ENCODE assay signal across 1 cellular context in the genomic region with DNA sequence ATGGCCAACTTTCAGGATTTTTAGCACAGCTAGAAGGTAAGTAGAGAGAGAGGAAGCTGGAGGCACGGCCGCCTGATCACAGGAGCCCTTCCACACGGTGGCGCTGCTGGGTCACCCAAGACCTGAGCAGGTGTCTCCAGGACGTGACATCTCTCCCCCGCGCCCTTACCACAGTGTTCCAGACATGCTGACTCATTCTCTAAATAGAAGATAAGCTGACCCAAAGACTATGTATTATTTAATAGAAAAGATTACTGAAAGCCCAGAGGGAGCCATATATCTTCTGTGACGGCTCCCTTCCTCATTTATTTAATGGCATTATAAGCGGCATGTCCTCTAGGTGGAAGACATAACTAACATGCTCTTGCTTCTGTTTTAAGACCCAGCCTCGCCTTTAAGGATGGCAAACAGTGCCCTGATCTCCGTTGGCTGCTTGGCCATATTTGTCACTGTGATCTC.
TF ChIP-seq lines count a peak whose summit lies in the region.

No MANE protein-coding gene starts in this region.

TF ChIP-seq in HepG2, 621 proteins besides CTCF, POLR2A, EP300 and RAD21 (continued from another document and continues in another):
- no peak for TF ChIP-seq SIN3A (IDR thresholded peaks at IDR 0.05; ENCODE audit: borderline replicate concordance, low read depth, low read length)
- TF ChIP-seq ZNF251 (CRISPR knock-in tag; IDR thresholded peaks at IDR 0.05), result no peak
- no peak for TF ChIP-seq ZNF781 (CRISPR knock-in tag; IDR thresholded peaks at IDR 0.05; ENCODE audit: borderline replicate concordance, not compliant biosample characterization)
- TF ChIP-seq ZNF672 (CRISPR knock-in tag; IDR thresholded peaks at IDR 0.05), result no peak
- TF ChIP-seq, protein P1, sequence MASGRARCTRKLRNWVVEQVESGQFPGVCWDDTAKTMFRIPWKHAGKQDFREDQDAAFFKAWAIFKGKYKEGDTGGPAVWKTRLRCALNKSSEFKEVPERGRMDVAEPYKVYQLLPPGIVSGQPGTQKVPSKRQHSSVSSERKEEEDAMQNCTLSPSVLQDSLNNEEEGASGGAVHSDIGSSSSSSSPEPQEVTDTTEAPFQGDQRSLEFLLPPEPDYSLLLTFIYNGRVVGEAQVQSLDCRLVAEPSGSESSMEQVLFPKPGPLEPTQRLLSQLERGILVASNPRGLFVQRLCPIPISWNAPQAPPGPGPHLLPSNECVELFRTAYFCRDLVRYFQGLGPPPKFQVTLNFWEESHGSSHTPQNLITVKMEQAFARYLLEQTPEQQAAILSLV (CRISPR knock-in tag; IDR thresholded peaks at IDR 0.05; ENCODE audit: borderline replicate concordance), result no peak
- no peak for TF ChIP-seq ELF4 (CRISPR knock-in tag; IDR thresholded peaks at IDR 0.05; ENCODE audit: borderline replicate concordance)
- no peak for TF ChIP-seq ZNF33B (CRISPR knock-in tag; IDR thresholded peaks at IDR 0.05)
- no peak for TF ChIP-seq ZNF619 (CRISPR knock-in tag; IDR thresholded peaks at IDR 0.05)
- TF ChIP-seq ZNF773 (CRISPR knock-in tag; IDR thresholded peaks at IDR 0.05; ENCODE audit: borderline replicate concordance), result no peak
- TF ChIP-seq, protein P2, sequence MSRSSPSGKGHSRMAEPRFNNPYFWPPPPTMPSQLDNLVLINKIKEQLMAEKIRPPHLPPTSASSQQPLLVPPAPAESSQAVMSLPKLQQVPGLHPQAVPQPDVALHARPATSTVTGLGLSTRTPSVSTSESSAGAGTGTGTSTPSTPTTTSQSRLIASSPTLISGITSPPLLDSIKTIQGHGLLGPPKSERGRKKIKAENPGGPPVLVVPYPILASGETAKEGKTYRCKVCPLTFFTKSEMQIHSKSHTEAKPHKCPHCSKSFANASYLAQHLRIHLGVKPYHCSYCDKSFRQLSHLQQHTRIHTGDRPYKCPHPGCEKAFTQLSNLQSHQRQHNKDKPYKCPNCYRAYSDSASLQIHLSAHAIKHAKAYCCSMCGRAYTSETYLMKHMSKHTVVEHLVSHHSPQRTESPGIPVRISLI (CRISPR knock-in tag; IDR thresholded peaks at IDR 0.05; ENCODE audit: borderline replicate concordance), result no peak
- no peak; the same call in 1 of the 2 replicates for TF ChIP-seq ZNF331 (CRISPR knock-in tag; IDR thresholded peaks at IDR 0.05)
- 0 out of 2 replicates have a peak, but pooled peaks have one; percentile 33 for TF ChIP-seq ZBTB42 (CRISPR knock-in tag; IDR thresholded peaks at IDR 0.05)
- TF ChIP-seq PHB2 (IDR thresholded peaks at IDR 0.05; ENCODE audit: partially characterized antibody), result no peak
- TF ChIP-seq, protein P3, sequence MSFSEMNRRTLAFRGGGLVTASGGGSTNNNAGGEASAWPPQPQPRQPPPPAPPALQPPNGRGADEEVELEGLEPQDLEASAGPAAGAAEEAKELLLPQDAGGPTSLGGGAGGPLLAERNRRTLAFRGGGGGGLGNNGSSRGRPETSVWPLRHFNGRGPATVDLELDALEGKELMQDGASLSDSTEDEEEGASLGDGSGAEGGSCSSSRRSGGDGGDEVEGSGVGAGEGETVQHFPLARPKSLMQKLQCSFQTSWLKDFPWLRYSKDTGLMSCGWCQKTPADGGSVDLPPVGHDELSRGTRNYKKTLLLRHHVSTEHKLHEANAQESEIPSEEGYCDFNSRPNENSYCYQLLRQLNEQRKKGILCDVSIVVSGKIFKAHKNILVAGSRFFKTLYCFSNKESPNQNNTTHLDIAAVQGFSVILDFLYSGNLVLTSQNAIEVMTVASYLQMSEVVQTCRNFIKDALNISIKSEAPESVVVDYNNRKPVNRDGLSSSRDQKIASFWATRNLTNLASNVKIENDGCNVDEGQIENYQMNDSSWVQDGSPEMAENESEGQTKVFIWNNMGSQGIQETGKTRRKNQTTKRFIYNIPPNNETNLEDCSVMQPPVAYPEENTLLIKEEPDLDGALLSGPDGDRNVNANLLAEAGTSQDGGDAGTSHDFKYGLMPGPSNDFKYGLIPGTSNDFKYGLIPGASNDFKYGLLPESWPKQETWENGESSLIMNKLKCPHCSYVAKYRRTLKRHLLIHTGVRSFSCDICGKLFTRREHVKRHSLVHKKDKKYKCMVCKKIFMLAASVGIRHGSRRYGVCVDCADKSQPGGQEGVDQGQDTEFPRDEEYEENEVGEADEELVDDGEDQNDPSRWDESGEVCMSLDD (CRISPR knock-in tag; IDR thresholded peaks at IDR 0.05; ENCODE audit: borderline replicate concordance), result no peak
- TF ChIP-seq SNAI1 (CRISPR knock-in tag; IDR thresholded peaks at IDR 0.05; ENCODE audit: borderline replicate concordance), result no peak
- no peak for TF ChIP-seq ZNF121 (CRISPR knock-in tag; IDR thresholded peaks at IDR 0.05)
- no peak for TF ChIP-seq PTBP1 (IDR thresholded peaks at IDR 0.05; ENCODE audit: low read depth, low read length, poor library complexity, severe bottlenecking)
- 0 out of 2 replicates have a peak, but pooled peaks have one; percentile 19 for TF ChIP-seq ZMYM3 (CRISPR knock-in tag; IDR thresholded peaks at IDR 0.05)
- TF ChIP-seq HHEX (CRISPR knock-in tag; IDR thresholded peaks at IDR 0.05), result no peak
- peak; percentile 67; the same call in 1 of the 2 replicates for TF ChIP-seq FOSL1 (CRISPR knock-in tag; IDR thresholded peaks at IDR 0.05; ENCODE audit: borderline replicate concordance)
- TF ChIP-seq, protein P4, sequence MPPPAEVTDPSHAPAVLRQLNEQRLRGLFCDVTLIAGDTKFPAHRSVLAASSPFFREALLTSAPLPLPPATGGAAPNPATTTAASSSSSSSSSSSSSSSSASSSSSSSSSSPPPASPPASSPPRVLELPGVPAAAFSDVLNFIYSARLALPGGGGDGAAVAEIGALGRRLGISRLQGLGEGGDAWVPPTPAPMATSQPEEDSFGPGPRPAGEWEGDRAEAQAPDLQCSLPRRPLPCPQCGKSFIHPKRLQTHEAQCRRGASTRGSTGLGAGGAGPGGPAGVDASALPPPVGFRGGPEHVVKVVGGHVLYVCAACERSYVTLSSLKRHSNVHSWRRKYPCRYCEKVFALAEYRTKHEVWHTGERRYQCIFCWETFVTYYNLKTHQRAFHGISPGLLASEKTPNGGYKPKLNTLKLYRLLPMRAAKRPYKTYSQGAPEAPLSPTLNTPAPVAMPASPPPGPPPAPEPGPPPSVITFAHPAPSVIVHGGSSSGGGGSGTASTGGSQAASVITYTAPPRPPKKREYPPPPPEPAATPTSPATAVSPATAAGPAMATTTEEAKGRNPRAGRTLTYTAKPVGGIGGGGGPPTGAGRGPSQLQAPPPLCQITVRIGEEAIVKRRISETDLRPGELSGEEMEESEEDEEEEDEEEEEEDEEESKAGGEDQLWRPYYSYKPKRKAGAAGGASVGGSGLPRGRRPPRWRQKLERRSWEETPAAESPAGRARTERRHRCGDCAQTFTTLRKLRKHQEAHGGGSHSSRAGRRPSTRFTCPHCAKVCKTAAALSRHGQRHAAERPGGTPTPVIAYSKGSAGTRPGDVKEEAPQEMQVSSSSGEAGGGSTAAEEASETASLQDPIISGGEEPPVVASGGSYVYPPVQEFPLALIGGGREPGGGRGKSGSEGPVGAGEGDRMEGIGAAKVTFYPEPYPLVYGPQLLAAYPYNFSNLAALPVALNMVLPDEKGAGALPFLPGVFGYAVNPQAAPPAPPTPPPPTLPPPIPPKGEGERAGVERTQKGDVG (CRISPR knock-in tag; IDR thresholded peaks at IDR 0.05; ENCODE audit: borderline replicate concordance), result no peak
- TF ChIP-seq, protein P5, sequence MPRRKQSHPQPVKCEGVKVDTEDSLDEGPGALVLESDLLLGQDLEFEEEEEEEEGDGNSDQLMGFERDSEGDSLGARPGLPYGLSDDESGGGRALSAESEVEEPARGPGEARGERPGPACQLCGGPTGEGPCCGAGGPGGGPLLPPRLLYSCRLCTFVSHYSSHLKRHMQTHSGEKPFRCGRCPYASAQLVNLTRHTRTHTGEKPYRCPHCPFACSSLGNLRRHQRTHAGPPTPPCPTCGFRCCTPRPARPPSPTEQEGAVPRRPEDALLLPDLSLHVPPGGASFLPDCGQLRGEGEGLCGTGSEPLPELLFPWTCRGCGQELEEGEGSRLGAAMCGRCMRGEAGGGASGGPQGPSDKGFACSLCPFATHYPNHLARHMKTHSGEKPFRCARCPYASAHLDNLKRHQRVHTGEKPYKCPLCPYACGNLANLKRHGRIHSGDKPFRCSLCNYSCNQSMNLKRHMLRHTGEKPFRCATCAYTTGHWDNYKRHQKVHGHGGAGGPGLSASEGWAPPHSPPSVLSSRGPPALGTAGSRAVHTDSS (CRISPR knock-in tag; conservative IDR thresholded peaks at IDR 0.05), result no peak
- TF ChIP-seq MAF1 (CRISPR knock-in tag; IDR thresholded peaks at IDR 0.05; ENCODE audit: borderline replicate concordance), result no peak
- no peak for TF ChIP-seq NKX3-1 (CRISPR knock-in tag; IDR thresholded peaks at IDR 0.05)
- TF ChIP-seq, protein P6, sequence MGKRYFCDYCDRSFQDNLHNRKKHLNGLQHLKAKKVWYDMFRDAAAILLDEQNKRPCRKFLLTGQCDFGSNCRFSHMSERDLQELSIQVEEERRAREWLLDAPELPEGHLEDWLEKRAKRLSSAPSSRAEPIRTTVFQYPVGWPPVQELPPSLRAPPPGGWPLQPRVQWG (CRISPR knock-in tag; IDR thresholded peaks at IDR 0.05; ENCODE audit: borderline replicate concordance, low read depth), result no peak
- TF ChIP-seq JUN (CRISPR knock-in tag; IDR thresholded peaks at IDR 0.05), result no peak; the same call in 1 of the 2 replicates
- TF ChIP-seq, protein P7, sequence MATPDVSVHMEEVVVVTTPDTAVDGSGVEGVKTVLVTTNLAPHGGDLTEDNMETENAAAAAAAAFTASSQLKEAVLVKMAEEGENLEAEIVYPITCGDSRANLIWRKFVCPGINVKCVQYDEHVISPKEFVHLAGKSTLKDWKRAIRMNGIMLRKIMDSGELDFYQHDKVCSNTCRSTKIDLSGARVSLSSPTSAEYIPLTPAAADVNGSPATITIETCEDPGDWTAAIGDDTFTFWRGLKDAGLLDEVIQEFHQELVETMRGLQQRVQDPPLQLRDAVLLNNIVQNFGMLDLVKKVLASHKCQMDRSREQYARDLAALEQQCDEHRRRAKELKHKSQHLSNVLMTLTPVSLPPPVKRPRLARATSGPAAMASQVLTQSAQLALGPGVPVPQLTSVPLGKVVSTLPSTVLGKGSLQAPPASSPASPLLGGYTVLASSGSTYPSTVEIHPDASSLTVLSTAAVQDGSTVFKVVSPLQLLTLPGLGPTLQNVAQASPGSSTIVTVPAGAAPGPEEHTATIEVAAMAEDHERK (CRISPR knock-in tag; IDR thresholded peaks at IDR 0.05; ENCODE audit: low read depth), result no peak
- TF ChIP-seq ZNF34 (CRISPR knock-in tag; IDR thresholded peaks at IDR 0.05; ENCODE audit: borderline replicate concordance), result no peak
- peak; percentile 78 for TF ChIP-seq SALL1 (CRISPR knock-in tag; IDR thresholded peaks at IDR 0.05)
- no peak for TF ChIP-seq DNMT3B (CRISPR knock-in tag; conservative IDR thresholded peaks at IDR 0.05)
- peak; percentile 36; the same call in 1 of the 2 replicates for TF ChIP-seq RFXAP (CRISPR knock-in tag; IDR thresholded peaks at IDR 0.05; ENCODE audit: borderline replicate concordance)
- no peak for TF ChIP-seq ZNF326 (CRISPR knock-in tag; IDR thresholded peaks at IDR 0.05; ENCODE audit: borderline replicate concordance)
- no peak for TF ChIP-seq MBNL3 (CRISPR knock-in tag; conservative IDR thresholded peaks at IDR 0.05)
- TF ChIP-seq, protein P8, sequence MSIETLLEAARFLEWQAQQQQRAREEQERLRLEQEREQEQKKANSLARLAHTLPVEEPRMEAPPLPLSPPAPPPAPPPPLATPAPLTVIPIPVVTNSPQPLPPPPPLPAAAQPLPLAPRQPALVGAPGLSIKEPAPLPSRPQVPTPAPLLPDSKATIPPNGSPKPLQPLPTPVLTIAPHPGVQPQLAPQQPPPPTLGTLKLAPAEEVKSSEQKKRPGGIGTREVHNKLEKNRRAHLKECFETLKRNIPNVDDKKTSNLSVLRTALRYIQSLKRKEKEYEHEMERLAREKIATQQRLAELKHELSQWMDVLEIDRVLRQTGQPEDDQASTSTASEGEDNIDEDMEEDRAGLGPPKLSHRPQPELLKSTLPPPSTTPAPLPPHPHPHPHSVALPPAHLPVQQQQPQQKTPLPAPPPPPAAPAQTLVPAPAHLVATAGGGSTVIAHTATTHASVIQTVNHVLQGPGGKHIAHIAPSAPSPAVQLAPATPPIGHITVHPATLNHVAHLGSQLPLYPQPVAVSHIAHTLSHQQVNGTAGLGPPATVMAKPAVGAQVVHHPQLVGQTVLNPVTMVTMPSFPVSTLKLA (IDR thresholded peaks at IDR 0.05), result no peak
- TF ChIP-seq, protein P9, sequence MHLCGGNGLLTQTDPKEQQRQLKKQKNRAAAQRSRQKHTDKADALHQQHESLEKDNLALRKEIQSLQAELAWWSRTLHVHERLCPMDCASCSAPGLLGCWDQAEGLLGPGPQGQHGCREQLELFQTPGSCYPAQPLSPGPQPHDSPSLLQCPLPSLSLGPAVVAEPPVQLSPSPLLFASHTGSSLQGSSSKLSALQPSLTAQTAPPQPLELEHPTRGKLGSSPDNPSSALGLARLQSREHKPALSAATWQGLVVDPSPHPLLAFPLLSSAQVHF (CRISPR knock-in tag; IDR thresholded peaks at IDR 0.05), result no peak
- TF ChIP-seq HIVEP1 (CRISPR knock-in tag; IDR thresholded peaks at IDR 0.05), result no peak
- TF ChIP-seq, protein P10, sequence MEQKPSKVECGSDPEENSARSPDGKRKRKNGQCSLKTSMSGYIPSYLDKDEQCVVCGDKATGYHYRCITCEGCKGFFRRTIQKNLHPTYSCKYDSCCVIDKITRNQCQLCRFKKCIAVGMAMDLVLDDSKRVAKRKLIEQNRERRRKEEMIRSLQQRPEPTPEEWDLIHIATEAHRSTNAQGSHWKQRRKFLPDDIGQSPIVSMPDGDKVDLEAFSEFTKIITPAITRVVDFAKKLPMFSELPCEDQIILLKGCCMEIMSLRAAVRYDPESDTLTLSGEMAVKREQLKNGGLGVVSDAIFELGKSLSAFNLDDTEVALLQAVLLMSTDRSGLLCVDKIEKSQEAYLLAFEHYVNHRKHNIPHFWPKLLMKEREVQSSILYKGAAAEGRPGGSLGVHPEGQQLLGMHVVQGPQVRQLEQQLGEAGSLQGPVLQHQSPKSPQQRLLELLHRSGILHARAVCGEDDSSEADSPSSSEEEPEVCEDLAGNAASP (CRISPR knock-in tag; IDR thresholded peaks at IDR 0.05; ENCODE audit: borderline replicate concordance), result peak; percentile 23; the same call in 1 of the 2 replicates
- TF ChIP-seq, protein P11, sequence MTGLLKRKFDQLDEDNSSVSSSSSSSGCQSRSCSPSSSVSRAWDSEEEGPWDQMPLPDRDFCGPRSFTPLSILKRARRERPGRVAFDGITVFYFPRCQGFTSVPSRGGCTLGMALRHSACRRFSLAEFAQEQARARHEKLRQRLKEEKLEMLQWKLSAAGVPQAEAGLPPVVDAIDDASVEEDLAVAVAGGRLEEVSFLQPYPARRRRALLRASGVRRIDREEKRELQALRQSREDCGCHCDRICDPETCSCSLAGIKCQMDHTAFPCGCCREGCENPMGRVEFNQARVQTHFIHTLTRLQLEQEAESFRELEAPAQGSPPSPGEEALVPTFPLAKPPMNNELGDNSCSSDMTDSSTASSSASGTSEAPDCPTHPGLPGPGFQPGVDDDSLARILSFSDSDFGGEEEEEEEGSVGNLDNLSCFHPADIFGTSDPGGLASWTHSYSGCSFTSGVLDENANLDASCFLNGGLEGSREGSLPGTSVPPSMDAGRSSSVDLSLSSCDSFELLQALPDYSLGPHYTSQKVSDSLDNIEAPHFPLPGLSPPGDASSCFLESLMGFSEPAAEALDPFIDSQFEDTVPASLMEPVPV (CRISPR knock-in tag; IDR thresholded peaks at IDR 0.05), result 0 out of 2 replicates have a peak, but pooled peaks have one; percentile 43
- TF ChIP-seq ZC3H4 (CRISPR knock-in tag; IDR thresholded peaks at IDR 0.05; ENCODE audit: borderline replicate concordance), result no peak
- TF ChIP-seq SETDB1 (CRISPR knock-in tag; IDR thresholded peaks at IDR 0.05; ENCODE audit: borderline replicate concordance), result no peak
- no peak for TF ChIP-seq ZNF792 (CRISPR knock-in tag; IDR thresholded peaks at IDR 0.05)
- TF ChIP-seq RARA (CRISPR knock-in tag; IDR thresholded peaks at IDR 0.05), result peak; percentile 16; the same call in 1 of the 2 replicates
- no peak for TF ChIP-seq REL (CRISPR knock-in tag; conservative IDR thresholded peaks at IDR 0.05)
- no peak for TF ChIP-seq PHF21A (CRISPR knock-in tag; IDR thresholded peaks at IDR 0.05)
- peak; percentile 44; the same call in 1 of the 2 replicates for TF ChIP-seq NFKB2 (CRISPR knock-in tag; IDR thresholded peaks at IDR 0.05; ENCODE audit: borderline replicate concordance)
- no peak for TF ChIP-seq MTF2 (CRISPR knock-in tag; IDR thresholded peaks at IDR 0.05; ENCODE audit: borderline replicate concordance)
